Comparison of ENCODE assay signal across 14 cellular contexts in genomic region chr5:36066540-36067210, GRCh38.
DNase-seq lines count a peak whose midpoint lies in the region; ATAC-seq and TF ChIP-seq lines count a peak whose summit lies in the region.
"Had no signal": no experiment of that assay in that cellular context is flagged by ENCODE, and none has a peak within 500 bp of the region (broad histone marks: within the 10 kb centered on the region; RNA-seq: fewer than 3 reads in every experiment).

UGT3A2 (minus strand) TSS chr5:36066882; CDS start chr5:36066789, 93 bp downstream.

- ATAC-seq in GM19023 (IDR thresholded peaks at IDR 0.05; ENCODE audit: unreplicated experiment), result no peak
- ATAC-seq in HG03095 (IDR thresholded peaks at IDR 0.05; ENCODE audit: unreplicated experiment), result no peak

- H3K4me3 ChIP-seq in iPS-11a (ENCODE audit: low read depth, low read length), result peak within 1 kb of the TSS; percentile 60
- H3K4me3 ChIP-seq in retinal pigment epithelial cell (ENCODE audit: low read length), result peak within 1 kb of the TSS; percentile 10

- no peak for TF ChIP-seq CTCF in retinal pigment epithelial cell (conservative IDR thresholded peaks at IDR 0.05; ENCODE audit: low read depth, low read length)

- DNase-seq in GF-D8 (lab: John Stamatoyannopoulos, UW), result peak; percentile 60
- DNase-seq in NCI-H82 treated with DMSO at 0.1 percent for 48 hours (lab: John Stamatoyannopoulos, UW; ENCODE audit: unreplicated experiment), result peak; percentile 53
- DNase-seq in retinal pigment epithelial cell (ENCODE audit: low read depth), result no peak
- no peak for DNase-seq in stimulated activated CD4-positive, alpha-beta T cell treated with anti-CD3 and anti-CD28 coated beads, Interleukin-12 subunit alpha, Interleukin-12 subunit beta, amount 100 ng/mL, for 4 hours
- no peak for DNase-seq in CD1c-positive myeloid dendritic cell (ENCODE audit: extremely low spot score)
- DNase-seq: activated CD4-positive, alpha-beta memory T cell treated with anti-CD3 and anti-CD28 coated beads, Interleukin-2, amount 10 ng/mL, durations not matched to agents 7 days and 5 days; anterior cingulate cortex; EL; erythroblast; NCI-H146; small intestine had no signal

Comparison
In these comparisons a context has a peak if more than half of its experiments do, and no peak if none do; other contexts are left out.
1. DNase-seq: peak in GF-D8 (single experiment) and NCI-H82 treated with DMSO at 0.1 percent for 48 hours (single experiment); none in retinal pigment epithelial cell (single experiment), stimulated activated CD4-positive, alpha-beta T cell treated with anti-CD3 and anti-CD28 coated beads, Interleukin-12 subunit alpha, Interleukin-12 subunit beta, amount 100 ng/mL, for 4 hours (single experiment) and CD1c-positive myeloid dendritic cell (single experiment).